In the genomic region with DNA sequence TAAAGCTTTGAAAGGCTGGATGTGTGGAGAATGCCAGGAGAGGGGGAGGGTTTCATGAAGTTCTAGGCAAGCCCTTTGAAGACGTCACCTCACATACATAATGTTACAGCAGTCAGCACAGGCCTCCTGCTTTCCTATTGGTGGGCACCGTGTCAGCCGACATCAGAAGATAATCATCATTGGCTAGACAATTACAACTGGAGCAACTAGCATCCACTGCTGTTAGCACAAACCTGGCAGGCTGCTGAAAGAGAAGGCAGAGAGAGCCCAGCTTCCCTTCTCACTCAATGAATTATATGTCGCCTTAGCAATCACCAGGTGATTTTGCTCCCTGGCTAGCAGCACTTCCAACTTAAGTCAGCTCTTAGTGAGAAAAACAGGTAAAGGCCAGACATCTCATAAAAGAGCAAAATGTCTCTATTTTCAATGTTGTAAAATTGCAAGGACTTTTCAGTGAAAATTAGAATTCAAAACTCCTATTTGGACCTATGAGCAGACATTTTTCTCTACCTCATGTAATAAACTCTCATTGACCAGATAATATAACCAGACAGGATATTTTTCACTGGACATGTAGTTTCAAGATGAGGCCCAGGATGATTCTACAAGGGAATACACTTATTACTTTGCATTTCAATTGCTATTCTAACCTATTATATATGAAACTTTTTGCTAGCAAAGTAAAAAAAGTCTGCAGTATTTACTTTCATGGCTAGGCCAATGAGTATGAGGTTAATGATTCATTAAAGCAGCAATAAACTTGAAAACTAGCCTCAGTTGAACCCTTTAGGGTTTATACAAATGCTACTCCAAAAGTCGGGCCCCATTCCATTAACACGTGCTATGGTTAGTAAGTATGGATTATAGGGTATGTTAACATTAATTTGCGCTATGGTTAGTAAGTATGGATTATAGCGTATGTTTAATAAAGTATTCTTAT, we compare ENCODE assay signal across 8 cellular contexts. TPM values are rescaled to one million over a fixed set of nuclear protein-coding genes. Genes with fewer than 3 reads are reported as not detected.
DNase-seq lines count a peak whose midpoint lies in the region; ATAC-seq and TF ChIP-seq lines count a peak whose summit lies in the region.

No MANE protein-coding gene starts in this region.

- no peaks in the 10 kb centered on the region for H4K20me1 ChIP-seq in OCI-LY1 (ENCODE audit: insufficient read depth, low read length)

- H3K27me3 ChIP-seq in OCI-LY1 (ENCODE audit: insufficient read depth, low read length): no peaks in the 10 kb centered on the region

- peak overlapping the region; percentile 95 for H3K4me2 ChIP-seq in OCI-LY1 (ENCODE audit: low read length)

- H3K9me3 Mint-ChIP-seq in activated T-cell treated with anti-CD3 and anti-CD28 coated beads, Interleukin-2, amount 50 U/mL, for 72 hours: no peaks in the 10 kb centered on the region
- H3K9me3 Mint-ChIP-seq in neural crest cell: no peaks in the 10 kb centered on the region

- H3K4me1 ChIP-seq in OCI-LY1 (ENCODE audit: insufficient read depth, low read length, severe bottlenecking): peaks cover 40% of the 10 kb centered on the region

- H3K36me3 ChIP-seq in OCI-LY1 (ENCODE audit: insufficient read depth, low read length): peaks cover 40% of the 10 kb centered on the region

- ATAC-seq in GM19467 (IDR thresholded peaks at IDR 0.05; ENCODE audit: unreplicated experiment): peak; percentile 66
- ATAC-seq in HG03571 (IDR thresholded peaks at IDR 0.05; ENCODE audit: unreplicated experiment): peak; percentile 76
- peak; percentile 81 to 82 for ATAC-seq in activated T-cell treated with anti-CD3 and anti-CD28 coated beads, Interleukin-2, amount 50 U/mL, for 72 hours (replicated peaks in 1 of 2)

- peaks cover 6 to 11% of the 10 kb centered on the region in 2 donors for H3K36me3 Mint-ChIP-seq in activated T-cell treated with anti-CD3 and anti-CD28 coated beads, Interleukin-2, amount 50 U/mL, for 72 hours (ENCODE audit: insufficient read depth in 2 of 2)
- H3K36me3 Mint-ChIP-seq in neural crest cell (ENCODE audit: low read depth): peaks cover 5% of the 10 kb centered on the region

- H3K4me3 Mint-ChIP-seq in activated T-cell treated with anti-CD3 and anti-CD28 coated beads, Interleukin-2, amount 50 U/mL, for 72 hours: peak overlapping the region; percentile 27 to 78
- peak overlapping the region; percentile 89 for H3K4me3 Mint-ChIP-seq in neural crest cell

- peaks cover 31% of the 10 kb centered on the region for H3K79me2 ChIP-seq in OCI-LY1 (ENCODE audit: insufficient read depth, low read length)

- H3K27ac ChIP-seq in OCI-LY1 (ENCODE audit: low read depth, low read length, poor library complexity, severe bottlenecking) (peak overlapping the region; percentile 95), substantia nigra (ENCODE audit: low read depth, low read length, poor library complexity, severe bottlenecking) (peak overlapping the region; percentile 77)

- H3K9me2 ChIP-seq in OCI-LY1 (ENCODE audit: low read depth, low read length): no peaks in the 10 kb centered on the region

- TF ChIP-seq CTCF in OCI-LY1 (IDR thresholded peaks at IDR 0.05; ENCODE audit: low read length): no peak
- TF ChIP-seq CTCF in fibroblast of mammary gland (conservative IDR thresholded peaks at IDR 0.05; ENCODE audit: control insufficient read depth, insufficient read depth, low read depth, low read length): no peak
- TF ChIP-seq CTCF in neural crest cell (conservative IDR thresholded peaks at IDR 0.05): no peak

- H3K27me3 Mint-ChIP-seq in activated T-cell treated with anti-CD3 and anti-CD28 coated beads, Interleukin-2, amount 50 U/mL, for 72 hours (ENCODE audit: low read depth): no peaks in the 10 kb centered on the region
- peaks cover 2% of the 10 kb centered on the region for H3K27me3 Mint-ChIP-seq in neural crest cell (ENCODE audit: low read depth)

- H3K9ac ChIP-seq in OCI-LY1 (ENCODE audit: low read length): peak overlapping the region; percentile 60

- H3K9me3 ChIP-seq in OCI-LY1 (ENCODE audit: low read length): no peaks in the 10 kb centered on the region

- H2AFZ ChIP-seq in OCI-LY1 (ENCODE audit: low read length): no peak overlapping the region

- H3K4me3 ChIP-seq in OCI-LY1 (ENCODE audit: low read depth, low read length, poor library complexity, severe bottlenecking) (peak overlapping the region; percentile 18), fibroblast of mammary gland (ENCODE audit: control insufficient read depth, low read depth, low read length) (no peak overlapping the region)

- H3K4me1 Mint-ChIP-seq in activated T-cell treated with anti-CD3 and anti-CD28 coated beads, Interleukin-2, amount 50 U/mL, for 72 hours (ENCODE audit: low read depth): peaks cover 31% of the 10 kb centered on the region
- H3K4me1 Mint-ChIP-seq in neural crest cell: peaks cover 54% of the 10 kb centered on the region

- peak overlapping the region; percentile 88 for H3K27ac Mint-ChIP-seq in activated T-cell treated with anti-CD3 and anti-CD28 coated beads, Interleukin-2, amount 50 U/mL, for 72 hours
- peak overlapping the region; percentile 93 for H3K27ac Mint-ChIP-seq in neural crest cell (ENCODE audit: unreplicated experiment)

- DNase-seq in COR-L47 (lab: John Stamatoyannopoulos, UW) (peak; percentile 80), fibroblast of mammary gland (ENCODE audit: low read depth) (peak; percentile 97), neural crest cell (ENCODE audit: low read depth, low spot score) (peak; percentile 57), substantia nigra (lab: John Stamatoyannopoulos, UW) (peak; percentile 1 to 96 (median 77))
- peak; percentile 77 to 78 for DNase-seq in activated T-cell treated with anti-CD3 and anti-CD28 coated beads, Interleukin-2, amount 50 U/mL, for 72 hours

- H3F3A ChIP-seq in OCI-LY1 (ENCODE audit: insufficient read depth, low read length): no peaks in the 10 kb centered on the region; the same call in 1 of the 2 replicates

RNA-seq across cellular contexts. Expression of a gene that starts 4.3 kb away (rescaled TPM):
- total RNA-seq in activated T-cell treated with anti-CD3 and anti-CD28 coated beads, Interleukin-2, amount 50 U/mL, for 72 hours: 10 to 100 TPM; 15.8 to 21.3 TPM
- total RNA-seq in neural crest cell: 104 and 105 TPM in 2 replicates
